9 cellular contexts compared by ENCODE assay signal in the genomic region with DNA sequence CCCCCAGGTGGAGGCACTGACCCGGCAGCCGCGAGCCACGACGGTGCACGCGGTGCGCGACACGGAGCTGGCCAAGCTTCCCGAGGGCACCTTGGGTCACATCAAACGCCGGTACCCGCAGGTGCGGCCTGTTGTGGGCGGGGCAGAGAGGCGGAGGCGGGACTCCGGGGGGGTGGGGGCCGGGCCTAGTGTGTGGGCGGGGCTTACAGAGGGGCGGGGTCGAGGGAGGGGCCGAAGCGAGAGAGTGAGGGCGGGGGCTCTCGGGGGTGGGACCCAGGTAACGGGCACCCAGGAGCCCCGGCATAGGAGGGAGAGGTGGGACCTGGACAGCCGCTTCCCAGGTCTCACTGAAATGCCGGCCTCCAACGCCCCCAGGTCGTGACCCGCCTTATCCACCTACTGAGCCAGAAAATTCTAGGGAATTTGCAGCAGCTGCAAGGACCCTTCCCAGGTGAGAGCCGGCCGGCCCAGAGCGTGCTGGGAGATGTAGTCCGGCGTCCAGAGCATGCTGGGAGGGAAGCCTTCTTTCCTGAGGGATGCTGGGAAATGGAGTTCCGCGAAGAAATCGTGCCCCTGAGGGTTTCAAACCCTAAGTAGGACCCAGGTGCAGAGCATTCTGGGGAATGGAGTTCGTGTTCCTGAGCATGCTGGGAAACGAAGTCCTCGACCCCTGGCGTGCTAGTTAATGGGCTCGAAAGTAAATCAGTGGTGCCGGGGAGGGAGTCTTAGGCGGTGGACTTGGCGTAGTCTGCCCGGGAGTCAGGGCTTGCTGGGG. TPM values are rescaled to one million over a fixed set of nuclear protein-coding genes. Genes with fewer than 3 reads are reported as not detected.
DNase-seq lines count a peak whose midpoint lies in the region; ATAC-seq and TF ChIP-seq lines count a peak whose summit lies in the region.
"Had no signal": no experiment of that assay in that cellular context is flagged by ENCODE, and none has a peak within 500 bp of the region (broad histone marks: within the 10 kb centered on the region; RNA-seq: fewer than 3 reads in every experiment).

No MANE protein-coding gene starts in this region.

- peak; percentile 10 for DNase-seq in COR-L47 (lab: John Stamatoyannopoulos, UW)
- DNase-seq in adipocyte (ENCODE audit: low read depth), result peak; percentile 22
- peak; percentile 82 for DNase-seq in left ventricle myocardium superior
- peak; percentile 51 to 97 (median 78) for DNase-seq in posterior cingulate gyrus
- no peak for DNase-seq in NOMO-1 treated with dmso at 0.1 percent for 144 hours (lab: John Stamatoyannopoulos, UW; ENCODE audit: unreplicated experiment)

- TF ChIP-seq RAD21 in Ishikawa (IDR thresholded peaks at IDR 0.05; ENCODE audit: low read depth), result no peak

- ATAC-seq in left ventricle myocardium superior (peak; percentile 95), HG02981 (IDR thresholded peaks at IDR 0.05; ENCODE audit: unreplicated experiment) (no peak), GM21447 (IDR thresholded peaks at IDR 0.05; ENCODE audit: unreplicated experiment) (no peak)
- ATAC-seq: stimulated activated naive CD8-positive, alpha-beta T cell treated with anti-CD3 and anti-CD28 coated beads, Interleukin-15, amount 100 ng/mL, for 72 hours had no signal

- H3K27me3 ChIP-seq in adipocyte (replicated peaks; ENCODE audit: control insufficient read depth, insufficient read depth, low read length), result no peaks in the 10 kb centered on the region

- peaks cover 18% of the 10 kb centered on the region for H3K36me3 ChIP-seq in adipocyte (ENCODE audit: control insufficient read depth, insufficient read depth, low read length, severe bottlenecking)

- no peak; the same call in 1 of the 2 replicates for TF ChIP-seq EP300 in Ishikawa (IDR thresholded peaks at IDR 0.05; ENCODE audit: borderline replicate concordance)

- no peak overlapping the region for H3K9ac ChIP-seq in adipocyte (ENCODE audit: low read length)

- H3K4me1 ChIP-seq in adipocyte (ENCODE audit: control insufficient read depth, insufficient read depth, low read length), result no peaks in the 10 kb centered on the region

- no peak overlapping the region for H3K4me3 ChIP-seq in adipocyte (ENCODE audit: low read length)

- intact Hi-C loops in left ventricle myocardium superior (cut with micrococcal nuclease), result no loop called here
- intact Hi-C loops in posterior cingulate gyrus (cut with DNase I), result loop anchor here (1.0 kb wide), 1 partner anchor 16 kb away; the partner anchor contains the start of gene PNPLA6

- no peaks in the 10 kb centered on the region for H3K9me3 ChIP-seq in adipocyte (ENCODE audit: control insufficient read depth, low read length)

TF ChIP-seq in Ishikawa, 13 proteins besides CTCF, POLR2A, EP300 and RAD21:
- TF ChIP-seq TCF12 (IDR thresholded peaks at IDR 0.05; ENCODE audit: low read depth) (peak; percentile 77), YY1 (IDR thresholded peaks at IDR 0.05; ENCODE audit: low read depth) (peak; percentile 84), ZBTB7A (IDR thresholded peaks at IDR 0.05; ENCODE audit: low read depth) (no peak; the same call in 1 of the 2 replicates), FOXM1 (IDR thresholded peaks at IDR 0.05; ENCODE audit: borderline replicate concordance, low read depth) (no peak), CREB1 (IDR thresholded peaks at IDR 0.05; ENCODE audit: low read depth) (peak; percentile 33; the same call in 1 of the 2 replicates), TEAD4 (IDR thresholded peaks at IDR 0.05) (0 out of 2 replicates have a peak, but pooled peaks have one; percentile 32)
- TF ChIP-seq, protein P1, sequence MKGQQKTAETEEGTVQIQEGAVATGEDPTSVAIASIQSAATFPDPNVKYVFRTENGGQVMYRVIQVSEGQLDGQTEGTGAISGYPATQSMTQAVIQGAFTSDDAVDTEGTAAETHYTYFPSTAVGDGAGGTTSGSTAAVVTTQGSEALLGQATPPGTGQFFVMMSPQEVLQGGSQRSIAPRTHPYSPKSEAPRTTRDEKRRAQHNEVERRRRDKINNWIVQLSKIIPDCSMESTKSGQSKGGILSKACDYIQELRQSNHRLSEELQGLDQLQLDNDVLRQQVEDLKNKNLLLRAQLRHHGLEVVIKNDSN (IDR thresholded peaks at IDR 0.05), result peak; percentile 49; the same call in 1 of the 2 replicates
- TF ChIP-seq, protein P2, sequence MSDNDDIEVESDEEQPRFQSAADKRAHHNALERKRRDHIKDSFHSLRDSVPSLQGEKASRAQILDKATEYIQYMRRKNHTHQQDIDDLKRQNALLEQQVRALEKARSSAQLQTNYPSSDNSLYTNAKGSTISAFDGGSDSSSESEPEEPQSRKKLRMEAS (IDR thresholded peaks at IDR 0.05), result peak; percentile 71

RNA-seq across cellular contexts. Expression of gene PNPLA6, which starts 15.7 kb away (rescaled TPM):
- 55.6 TPM for total RNA-seq in left ventricle myocardium superior

RNA-seq across cellular contexts. Expression of gene MCOLN1, which starts 28.8 kb away (rescaled TPM):
- total RNA-seq in left ventricle myocardium superior, result 18.5 TPM

RNA-seq across cellular contexts. Expression of gene ZNF358, which starts 35.3 kb away (rescaled TPM):
- 101 TPM for total RNA-seq in left ventricle myocardium superior

RNA-seq across cellular contexts. Expression of gene CAMSAP3, which starts 44.5 kb away (rescaled TPM):
- total RNA-seq in left ventricle myocardium superior, result 2.6 TPM
